In the genomic region with DNA sequence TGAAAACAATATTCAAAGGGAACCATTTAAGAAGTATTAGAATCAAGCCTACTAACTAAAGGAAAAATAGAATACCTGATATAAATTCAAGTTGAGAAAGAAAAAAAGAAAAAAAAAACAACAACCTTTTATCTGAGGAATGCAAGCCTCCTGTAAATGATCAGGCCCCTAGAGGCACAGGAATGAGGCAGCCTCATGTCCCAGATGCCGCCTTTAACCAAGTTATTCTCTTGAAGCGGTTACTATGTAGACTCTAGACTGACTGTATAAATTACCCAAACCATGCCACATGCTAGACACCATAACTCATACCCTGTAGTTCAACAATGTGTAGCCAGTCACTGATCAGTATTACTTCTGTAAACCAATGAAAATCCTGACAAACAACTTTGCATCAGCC, we compare ENCODE assay signal across 24 cellular contexts.
"Had no signal": no experiment of that assay in that cellular context is flagged by ENCODE, and none has a peak within 500 bp of the region (broad histone marks: within the 10 kb centered on the region; RNA-seq: fewer than 3 reads in every experiment).

No MANE protein-coding gene starts in this region.

- H3K36me3 Mint-ChIP-seq: naive B cell; natural killer cell treated with Interleukin-12 subunit alpha and Interleukin-12 subunit beta and Interleukin-15 and Interleukin-18, amount 100 ng/mL, for 72 hours; stimulated activated effector memory CD8-positive, alpha-beta T cell treated with anti-CD3 and anti-CD28 coated beads, Interleukin-12 subunit alpha, Interleukin-12 subunit beta, amount 100 ng/mL, for 72 hours; type B pancreatic cell had no signal

- H3K27ac ChIP-seq: esophagus squamous epithelium, lower lobe of right lung, neutrophil, parathyroid adenoma, stomach, thyroid gland had no signal

- H3K4me3 ChIP-seq: esophagus squamous epithelium, lower lobe of right lung, mucosa of descending colon, smooth muscle cell, stomach, thyroid gland had no signal

- H3K27me3 Mint-ChIP-seq: dendritic cell treated with granulocyte-macrophage colony-stimulating factor and Interleukin-4, amounts not matched to agents 40 ng/mL and 50 ng/mL, for 4 days; naive B cell; natural killer cell treated with Interleukin-12 subunit alpha and Interleukin-12 subunit beta and Interleukin-15 and Interleukin-18, amount 100 ng/mL, for 72 hours; progenitor cell of endocrine pancreas; type B pancreatic cell had no signal

- H3K4me2 ChIP-seq: smooth muscle cell had no signal

- H3K27me3 ChIP-seq: esophagus squamous epithelium, neutrophil, stomach, thyroid gland had no signal

- H3K9me3 ChIP-seq: esophagus squamous epithelium, lower lobe of right lung, mucosa of descending colon, stomach, thyroid gland had no signal

- H3K27ac Mint-ChIP-seq: dendritic cell treated with granulocyte-macrophage colony-stimulating factor and Interleukin-4, amounts not matched to agents 40 ng/mL and 50 ng/mL, for 4 days; naive B cell; natural killer cell treated with Interleukin-12 subunit alpha and Interleukin-12 subunit beta and Interleukin-15 and Interleukin-18, amount 100 ng/mL, for 72 hours; progenitor cell of endocrine pancreas; stimulated activated effector memory CD8-positive, alpha-beta T cell treated with anti-CD3 and anti-CD28 coated beads, Interleukin-12 subunit alpha, Interleukin-12 subunit beta, amount 100 ng/mL, for 72 hours; type B pancreatic cell had no signal

- H3K9me3 Mint-ChIP-seq: type B pancreatic cell had no signal

- H3K4me1 ChIP-seq: esophagus squamous epithelium, lower lobe of right lung, parathyroid adenoma, stomach, thyroid gland had no signal

- DNase-seq: effector memory CD4-positive, alpha-beta T cell; erythroblast; esophagus squamous epithelium; hypothalamus; left ventricle myocardium superior; lower lobe of right lung; mucosa of descending colon; naive B cell; stimulated activated CD4-positive, alpha-beta T cell treated with anti-CD3 and anti-CD28 coated beads, Interleukin-12 subunit alpha, Interleukin-12 subunit beta, amount 100 ng/mL, for 4 hours; stimulated activated CD4-positive, alpha-beta T cell treated with anti-CD3 and anti-CD28 coated beads, Interleukin-1b, Interleukin-23, amount 100 ng/mL, for 48 hours; stimulated activated CD4-positive, alpha-beta T cell treated with anti-CD3 and anti-CD28 coated beads, Interleukin-4, amount 100 ng/mL, for 1 hour; stimulated activated naive CD4-positive, alpha-beta T cell treated with Interleukin-2 at 50 U/mL for 16 hours; stomach; thyroid gland had no signal

- H3K79me2 ChIP-seq: parathyroid adenoma had no signal

- H2AFZ ChIP-seq: parathyroid adenoma had no signal

- H3K9ac ChIP-seq: parathyroid adenoma had no signal

- H3K36me3 ChIP-seq: esophagus squamous epithelium, lower lobe of right lung, neutrophil, stomach, thyroid gland had no signal

- H3K4me1 Mint-ChIP-seq: naive B cell; neural crest cell; stimulated activated effector memory CD8-positive, alpha-beta T cell treated with anti-CD3 and anti-CD28 coated beads, Interleukin-12 subunit alpha, Interleukin-12 subunit beta, amount 100 ng/mL, for 72 hours had no signal

- FAIRE-seq: keratinocyte had no signal

- H3K4me3 Mint-ChIP-seq: dendritic cell treated with granulocyte-macrophage colony-stimulating factor and Interleukin-4, amounts not matched to agents 40 ng/mL and 50 ng/mL, for 4 days; naive B cell; natural killer cell treated with Interleukin-12 subunit alpha and Interleukin-12 subunit beta and Interleukin-15 and Interleukin-18, amount 100 ng/mL, for 72 hours; neural crest cell; stimulated activated effector memory CD8-positive, alpha-beta T cell treated with anti-CD3 and anti-CD28 coated beads, Interleukin-12 subunit alpha, Interleukin-12 subunit beta, amount 100 ng/mL, for 72 hours; type B pancreatic cell had no signal
